In the genomic region with DNA sequence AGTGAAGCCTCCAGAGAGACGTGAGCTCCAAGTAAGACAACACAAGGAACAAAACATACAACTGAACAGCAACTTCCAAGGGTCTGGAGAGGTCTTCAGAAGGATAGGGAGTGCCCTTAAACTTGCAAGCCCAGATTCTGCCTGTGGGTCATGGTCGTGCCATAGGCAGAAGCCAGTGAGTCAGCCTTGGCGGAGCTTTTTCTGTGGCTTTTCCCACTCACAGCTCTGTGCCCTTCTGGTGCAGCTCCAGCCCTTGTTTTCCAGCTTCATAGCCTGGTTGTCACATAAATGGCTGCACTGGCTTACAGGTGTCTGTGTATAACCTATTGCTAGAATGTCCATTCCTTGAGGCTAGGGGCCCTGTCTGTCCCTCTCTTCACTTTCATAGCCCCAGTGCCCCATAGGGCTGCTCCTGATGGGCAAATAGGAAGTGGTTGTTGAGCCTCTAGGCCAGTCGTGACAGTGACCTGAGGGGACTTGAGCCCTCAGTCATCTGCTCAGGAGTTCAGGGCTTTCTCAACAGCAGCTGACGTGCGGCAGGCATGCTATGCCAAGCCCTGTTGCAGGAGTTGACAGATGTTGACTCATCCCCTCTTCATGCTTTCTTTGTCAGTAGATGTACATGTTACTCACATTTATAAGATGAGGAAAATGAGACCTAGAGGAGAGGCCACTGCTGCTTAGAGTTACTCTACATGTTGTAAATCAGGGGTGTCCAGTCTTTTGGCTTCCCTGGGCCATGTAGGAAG, we compare ENCODE assay signal across 1 cellular context.
A peak's percentile ranks its signal among the peaks of the same experiment; 100 is the strongest.
TF ChIP-seq lines count a peak whose summit lies in the region.

No MANE protein-coding gene starts in this region.

TF ChIP-seq in GM12878, 131 proteins besides CTCF, POLR2A, EP300 and RAD21:
- TF ChIP-seq, protein P1, sequence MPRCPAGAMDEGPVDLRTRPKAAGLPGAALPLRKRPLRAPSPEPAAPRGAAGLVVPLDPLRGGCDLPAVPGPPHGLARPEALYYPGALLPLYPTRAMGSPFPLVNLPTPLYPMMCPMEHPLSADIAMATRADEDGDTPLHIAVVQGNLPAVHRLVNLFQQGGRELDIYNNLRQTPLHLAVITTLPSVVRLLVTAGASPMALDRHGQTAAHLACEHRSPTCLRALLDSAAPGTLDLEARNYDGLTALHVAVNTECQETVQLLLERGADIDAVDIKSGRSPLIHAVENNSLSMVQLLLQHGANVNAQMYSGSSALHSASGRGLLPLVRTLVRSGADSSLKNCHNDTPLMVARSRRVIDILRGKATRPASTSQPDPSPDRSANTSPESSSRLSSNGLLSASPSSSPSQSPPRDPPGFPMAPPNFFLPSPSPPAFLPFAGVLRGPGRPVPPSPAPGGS (IDR thresholded peaks at IDR 0.05; ENCODE audit: borderline replicate concordance, insufficient read depth, low read depth, low read length, poor library complexity, severe bottlenecking) = peak; percentile 46
- TF ChIP-seq HDGF (IDR thresholded peaks at IDR 0.05) = no peak
